ENCODE assay signal across 9 cellular contexts in genomic region chr4:184534511-184535391, GRCh38.
DNase-seq lines count a peak whose midpoint lies in the region; ATAC-seq lines count a peak whose summit lies in the region.
"Had no signal": no experiment of that assay in that cellular context is flagged by ENCODE, and none has a peak within 500 bp of the region (broad histone marks: within the 10 kb centered on the region; RNA-seq: fewer than 3 reads in every experiment).

No MANE protein-coding gene starts in this region.

- H3K9me3 ChIP-seq in skeletal muscle satellite cell (replicated peaks; ENCODE audit: low read length), result no peaks in the 10 kb centered on the region

- ATAC-seq in activated CD4-positive, CD25-positive, alpha-beta regulatory T cell treated with anti-CD3 and anti-CD28 coated beads, Interleukin-2, amount 50 U/mL, for 24 hours, result peak; percentile 51 to 62
- peak; percentile 55 for ATAC-seq in HG02852 (IDR thresholded peaks at IDR 0.05; ENCODE audit: unreplicated experiment)

- peak overlapping the region; percentile 1 for H3K27ac ChIP-seq in epithelial cell of prostate
- H3K27ac ChIP-seq: 22Rv1 had no signal

- no peaks in the 10 kb centered on the region for H3K36me3 ChIP-seq in skeletal muscle satellite cell (ENCODE audit: insufficient read depth, low read length)

- no peak overlapping the region for H3K4me3 ChIP-seq in skeletal muscle satellite cell (ENCODE audit: low read length)

- DNase-seq in activated CD4-positive, CD25-positive, alpha-beta regulatory T cell treated with anti-CD3 and anti-CD28 coated beads, Interleukin-2, amount 50 U/mL, for 72 hours, result no peak
- DNase-seq in OCI-M1 (lab: John Stamatoyannopoulos, UW), result peak; percentile 88
- no peak for DNase-seq in epithelial cell of prostate (ENCODE audit: low read depth, low spot score)
- no peak for DNase-seq in globus pallidus (ENCODE audit: low spot score)
- DNase-seq in activated effector memory CD4-positive, alpha-beta T cell treated with Interleukin-2 at 50 U/mL for 16 hours, result no peak

- peak overlapping the region; percentile 65 for H3K9ac ChIP-seq in skeletal muscle satellite cell (ENCODE audit: low read depth, low read length)

- H3K4me2 ChIP-seq in skeletal muscle satellite cell (ENCODE audit: low read length), result no peak overlapping the region

- H3K27me3 ChIP-seq in skeletal muscle satellite cell (ENCODE audit: control insufficient read depth, insufficient read depth, low read length), result no peaks in the 10 kb centered on the region

- peaks cover 15% of the 10 kb centered on the region for H3K4me1 ChIP-seq in skeletal muscle satellite cell (ENCODE audit: control insufficient read depth, insufficient read depth, low read length)
